Comparison of ENCODE assay signal across 9 cellular contexts in genomic region chrX:78886550-78886949, GRCh38. TPM values are rescaled to one million over a fixed set of nuclear protein-coding genes. Genes with fewer than 3 reads are reported as not detected.
DNase-seq lines count a peak whose midpoint lies in the region; ATAC-seq and TF ChIP-seq lines count a peak whose summit lies in the region.
"Had no signal": no experiment of that assay in that cellular context is flagged by ENCODE, and none has a peak within 500 bp of the region (broad histone marks: within the 10 kb centered on the region; RNA-seq: fewer than 3 reads in every experiment).

No MANE protein-coding gene starts in this region.

- H3K36me3 Mint-ChIP-seq in Caco-2 (ENCODE audit: insufficient read depth, unreplicated experiment), result no peaks in the 10 kb centered on the region
- H3K36me3 Mint-ChIP-seq in activated CD4-positive, alpha-beta memory T cell treated with anti-CD3 and anti-CD28 coated beads for 36 hours, result no peaks in the 10 kb centered on the region

- H3K4me3 ChIP-seq in AG10803 (ENCODE audit: low read length), result no peak overlapping the region
- H3K4me3 ChIP-seq in Caco-2 (ENCODE audit: low read depth, low read length), result no peak overlapping the region

- no peaks in the 10 kb centered on the region for H3K4me1 ChIP-seq in Caco-2

- H3K27ac Mint-ChIP-seq in Caco-2 (ENCODE audit: unreplicated experiment), result no peak overlapping the region
- H3K27ac Mint-ChIP-seq in activated CD4-positive, alpha-beta memory T cell treated with anti-CD3 and anti-CD28 coated beads for 36 hours, result no peak overlapping the region

- ATAC-seq in GM18508 (IDR thresholded peaks at IDR 0.05; ENCODE audit: insufficient read depth, unreplicated experiment) (peak; percentile 55), HG03175 (IDR thresholded peaks at IDR 0.05; ENCODE audit: unreplicated experiment) (no peak)

- H3K4me3 Mint-ChIP-seq in Caco-2 (ENCODE audit: unreplicated experiment), result no peak overlapping the region
- H3K4me3 Mint-ChIP-seq in activated CD4-positive, alpha-beta memory T cell treated with anti-CD3 and anti-CD28 coated beads for 36 hours, result no peak overlapping the region

- H3K9me3 Mint-ChIP-seq in Caco-2 (ENCODE audit: unreplicated experiment), result no peaks in the 10 kb centered on the region
- H3K9me3 Mint-ChIP-seq in activated CD4-positive, alpha-beta memory T cell treated with anti-CD3 and anti-CD28 coated beads for 36 hours, result no peaks in the 10 kb centered on the region

- POLR2A ChIA-PET in Caco-2 (lab: Charles Lee), result no interaction called here
- POLR2A ChIA-PET in activated CD4-positive, alpha-beta memory T cell treated with anti-CD3 and anti-CD28 coated beads for 36 hours (lab: Charles Lee), result interaction anchor here (0.7 kb wide), 1 partner anchor 756 kb away, joined by 3 read pairs; no protein-coding TSS in a partner anchor

- H3K36me3 ChIP-seq in Caco-2 (ENCODE audit: control insufficient read depth, insufficient read depth, low read length), result no peaks in the 10 kb centered on the region

- intact Hi-C loops in Caco-2 (cut with micrococcal nuclease; ENCODE audit: unreplicated experiment), result no loop called here
- intact Hi-C loops in activated CD4-positive, alpha-beta memory T cell treated with anti-CD3 and anti-CD28 coated beads for 36 hours (cut with micrococcal nuclease), result loop anchor here (5.0 to 10.0 kb wide), 2 partner anchors 282 to 329 kb away; no protein-coding TSS in a partner anchor

- H3K27me3 Mint-ChIP-seq in Caco-2 (ENCODE audit: insufficient read depth, unreplicated experiment), result no peaks in the 10 kb centered on the region
- H3K27me3 Mint-ChIP-seq in activated CD4-positive, alpha-beta memory T cell treated with anti-CD3 and anti-CD28 coated beads for 36 hours, result no peaks in the 10 kb centered on the region

- CTCF ChIA-PET in Caco-2 (lab: Charles Lee), result no interaction called here
- CTCF ChIA-PET in activated CD4-positive, alpha-beta memory T cell treated with anti-CD3 and anti-CD28 coated beads for 36 hours (lab: Charles Lee), result interaction anchor here (0.6 to 1.3 kb wide), 9 partner anchors 37 to 526 kb away, joined by 3 to 7 read pairs (median 3); no protein-coding TSS in a partner anchor

- H3K4me1 Mint-ChIP-seq in Caco-2 (ENCODE audit: low read depth, unreplicated experiment), result no peaks in the 10 kb centered on the region
- H3K4me1 Mint-ChIP-seq in activated CD4-positive, alpha-beta memory T cell treated with anti-CD3 and anti-CD28 coated beads for 36 hours (ENCODE audit: low read depth), result peaks cover 5% of the 10 kb centered on the region

- DNase-seq in AG10803 (ENCODE audit: low read depth) (peak; percentile 9), RPMI8226 (peak; percentile 3), kidney tubule cell (ENCODE audit: low spot score) (peak; percentile 3), Caco-2 (no peak), ureter (ENCODE audit: low spot score) (no peak)
- DNase-seq in activated CD4-positive, alpha-beta memory T cell treated with anti-CD3 and anti-CD28 coated beads for 36 hours, result no peak

- no peaks in the 10 kb centered on the region for H3K27me3 ChIP-seq in Caco-2 (replicated peaks; ENCODE audit: control insufficient read depth, insufficient read depth, low read length)

- no peaks in the 10 kb centered on the region for H3K9me3 ChIP-seq in Caco-2

- peak; percentile 57 for TF ChIP-seq CTCF in AG10803 (conservative IDR thresholded peaks at IDR 0.05; ENCODE audit: low read length)
- TF ChIP-seq CTCF in Caco-2 (IDR thresholded peaks at IDR 0.05; ENCODE audit: insufficient read depth in 1 of 2, low read depth in 1 of 2, low read length in 1 of 2, severe bottlenecking in 1 of 2, unreplicated experiment in 1 of 2), result no peak

- BruUV-seq in Caco-2 (replicated peaks; lab: Mats Ljungman, UMichigan), result no TSS peak

RNA-seq across cellular contexts. Expression of gene P2RY10, which starts 58.6 kb away (rescaled TPM):
- not detected in 2 replicates for total RNA-seq in Caco-2 (2022)
- 0.39 TPM for total RNA-seq in ureter
- total RNA-seq in activated CD4-positive, alpha-beta memory T cell treated with anti-CD3 and anti-CD28 coated beads for 36 hours, result 10 to 100 TPM; 38.8 to 39.3 TPM
- total RNA-seq: pulmonary artery endothelial cell had no signal

Comparison
In these comparisons a context has a peak if more than half of its experiments do, and no peak if none do; other contexts are left out.
1. DNase-seq: peak in AG10803 (single experiment), RPMI8226 (single experiment) and kidney tubule cell (single experiment); none in Caco-2 (0 of 2), ureter (single experiment) and activated CD4-positive, alpha-beta memory T cell treated with anti-CD3 and anti-CD28 coated beads for 36 hours (single experiment).
2. RNA of gene P2RY10, which starts 58.6 kb away (total RNA-seq): 38.8 to 39.3 TPM in activated CD4-positive, alpha-beta memory T cell treated with anti-CD3 and anti-CD28 coated beads for 36 hours; 0.39 TPM in ureter (single experiment) and not detected in Caco-2; every median in the first group is over 10 times any median in the second.